Comparison of ENCODE assay signal across 8 cellular contexts in genomic region chr4:112297495-112297894, GRCh38. TPM values are rescaled to one million over a fixed set of nuclear protein-coding genes. Genes with fewer than 3 reads are reported as not detected.
A peak's percentile ranks its signal among the peaks of the same experiment; 100 is the strongest.
DNase-seq lines count a peak whose midpoint lies in the region; ATAC-seq and TF ChIP-seq lines count a peak whose summit lies in the region.

No MANE protein-coding gene starts in this region.

- no peak overlapping the region for H3K9ac ChIP-seq in rectal smooth muscle tissue (ENCODE audit: low read length)

- 3 to 4% methylated on average over 1 of the region's 1 CpG for WGBS in esophagus, 2 donors

- peak; percentile 4 for ATAC-seq in GM18867 (IDR thresholded peaks at IDR 0.05; ENCODE audit: unreplicated experiment)

- no peaks in the 10 kb centered on the region for H3K9me3 ChIP-seq in esophagus (ENCODE audit: control insufficient read depth in 2 of 2, insufficient read depth in 1 of 2, low read depth in 1 of 2, low read length in 1 of 2)

- no peak for TF ChIP-seq CTCF in NB4 (IDR thresholded peaks at IDR 0.05; ENCODE audit: low read depth, low read length)

- no peak for TF ChIP-seq POLR2A in NB4 (IDR thresholded peaks at IDR 0.05; ENCODE audit: extremely low read depth, insufficient read length)

- no peaks in the 10 kb centered on the region for H3K36me3 ChIP-seq in esophagus (ENCODE audit: control insufficient read depth in 2 of 2, insufficient read depth in 2 of 2, low read length in 1 of 2)
- no peaks in the 10 kb centered on the region for H3K36me3 ChIP-seq in rectal smooth muscle tissue (ENCODE audit: control insufficient read depth, insufficient read depth, low read length)

- H3K27me3 ChIP-seq in esophagus (ENCODE audit: control insufficient read depth in 1 of 2, insufficient read depth in 2 of 2, low read length in 2 of 2) (no peaks in the 10 kb centered on the region), rectal smooth muscle tissue (ENCODE audit: control insufficient read depth, insufficient read depth, low read length) (no peaks in the 10 kb centered on the region)

- H3K27ac ChIP-seq in esophagus (ENCODE audit: low read depth in 2 of 2, low read length in 1 of 2) (peak overlapping the region; percentile 24 to 88), rectal smooth muscle tissue (ENCODE audit: low read depth, low read length) (peak overlapping the region; percentile 73)

- peak overlapping the region; percentile 83 for H3K4me3 ChIP-seq in NB4 (ENCODE audit: low read depth, low read length)
- peak overlapping the region in 1 of 2 donors; percentile 52 for H3K4me3 ChIP-seq in esophagus (ENCODE audit: low read depth in 1 of 2, low read length in 2 of 2)
- peak overlapping the region; percentile 51 for H3K4me3 ChIP-seq in rectal smooth muscle tissue (ENCODE audit: low read length)

- no peak for DNase-seq in NB4 (ENCODE audit: low read depth)
- DNase-seq in OCI-M2 (lab: John Stamatoyannopoulos, UW; ENCODE audit: unreplicated experiment), result no peak
- no peak for DNase-seq in NCI-H2196 (lab: John Stamatoyannopoulos, UW; ENCODE audit: unreplicated experiment)
- no peak for DNase-seq in DMS 273 (lab: John Stamatoyannopoulos, UW; ENCODE audit: unreplicated experiment)
- DNase-seq in NCI-H2107 treated with DMSO at 0.1 percent for 48 hours (lab: John Stamatoyannopoulos, UW; ENCODE audit: unreplicated experiment), result no peak

- H3K4me1 ChIP-seq in esophagus (ENCODE audit: control insufficient read depth in 2 of 2, insufficient read depth in 2 of 2, low read length in 1 of 2), result no peaks in the 10 kb centered on the region
- H3K4me1 ChIP-seq in rectal smooth muscle tissue (ENCODE audit: control insufficient read depth, insufficient read depth, low read length), result no peaks in the 10 kb centered on the region

RNA-seq across cellular contexts. Expression of gene ALPK1, which starts 0.3 kb away (rescaled TPM):
- 1 to 10 TPM; 4.2 to 6.3 TPM for polyA plus RNA-seq in esophagus

RNA-seq across cellular contexts. Expression of gene TIFA, which starts 11.8 kb away (rescaled TPM):
- polyA plus RNA-seq in esophagus, result 1 to 10 TPM; 6.5 to 9.8 TPM
